In genomic region chr6:85856235-85856634, GRCh38 we compare ENCODE assay signal across 27 cellular contexts.
DNase-seq lines count a peak whose midpoint lies in the region; ATAC-seq, FAIRE-seq and TF ChIP-seq lines count a peak whose summit lies in the region.
"Had no signal": no experiment of that assay in that cellular context is flagged by ENCODE, and none has a peak within 500 bp of the region (broad histone marks: within the 10 kb centered on the region; RNA-seq: fewer than 3 reads in every experiment).

No MANE protein-coding gene starts in this region.

- H3K4me1 ChIP-seq in heart left ventricle, result no peaks in the 10 kb centered on the region
- peaks cover 9% of the 10 kb centered on the region for H3K4me1 ChIP-seq in left ventricle myocardium inferior
- no peaks in the 10 kb centered on the region for H3K4me1 ChIP-seq in Karpas-422 (ENCODE audit: low read length)
- H3K4me1 ChIP-seq in endothelial cell of umbilical vein (ENCODE audit: control insufficient read depth, extremely low read depth, insufficient read depth, low read length), result no peaks in the 10 kb centered on the region
- no peaks in the 10 kb centered on the region for H3K4me1 ChIP-seq in BE2C
- H3K4me1 ChIP-seq: A549, BLaER1 had no signal

- H3K27ac ChIP-seq in heart left ventricle, result peak overlapping the region in 2 of 12 donors; percentile 10 to 23
- peak overlapping the region; percentile 12 for H3K27ac ChIP-seq in left ventricle myocardium inferior (replicated peaks)
- no peak overlapping the region for H3K27ac ChIP-seq in Karpas-422 (ENCODE audit: low read length)
- no peak overlapping the region for H3K27ac ChIP-seq in endothelial cell of umbilical vein (ENCODE audit: insufficient read depth, low read depth, low read length)
- H3K27ac ChIP-seq: 22Rv1, A549, BLaER1 had no signal

- no peak for DNase-seq in Right ventricle myocardium superior
- DNase-seq in heart left ventricle, result no peak
- DNase-seq in left ventricle myocardium inferior, result no peak
- DNase-seq in Right ventricle myocardium inferior (ENCODE audit: missing footprints), result no peak
- peak; percentile 37 for DNase-seq in Karpas-422
- no peak for DNase-seq in endothelial cell of umbilical vein (ENCODE audit: low read depth, low spot score)
- no peak for DNase-seq in NCI-H748 (lab: John Stamatoyannopoulos, UW; ENCODE audit: unreplicated experiment)
- DNase-seq in BE2C, result no peak
- DNase-seq: AML-193; C1 segment of cervical spinal cord; CD4-positive, alpha-beta memory T cell; CD4-positive, CD25-positive, alpha-beta regulatory T cell; CD8-positive, alpha-beta memory T cell; COR-L47; DMS 273 treated with DMSO at 0.1 percent for 48 hours; DMS153; DMS53; DMS79; DND-41; EL; GDM1 had no signal

- TF ChIP-seq POLR2A in heart left ventricle (IDR thresholded peaks at IDR 0.05) (no peak), endothelial cell of umbilical vein (IDR thresholded peaks at IDR 0.05; ENCODE audit: low read depth, low read length) (no peak)

- no peak overlapping the region for H3K9ac ChIP-seq in Karpas-422 (ENCODE audit: low read length)
- H3K9ac ChIP-seq in endothelial cell of umbilical vein (replicated peaks; ENCODE audit: extremely low read depth, insufficient read depth, low read length), result no peak overlapping the region
- H3K9ac ChIP-seq: BLaER1 had no signal

- H3K4me2 ChIP-seq in Karpas-422 (ENCODE audit: low read depth, low read length, poor library complexity, severe bottlenecking) (no peak overlapping the region), endothelial cell of umbilical vein (ENCODE audit: insufficient read depth, low read length) (no peak overlapping the region)
- H3K4me2 ChIP-seq: A549, BLaER1 had no signal

- CTCF ChIA-PET in endothelial cell of umbilical vein (lab: Charles Lee), result no interaction called here

- POLR2A ChIA-PET in endothelial cell of umbilical vein (lab: Charles Lee), result no interaction called here

- peak; percentile 33 for FAIRE-seq in endothelial cell of umbilical vein (lab: Jason Lieb, UNC)
- FAIRE-seq: A549, GM12878, GM12892, GM18507 had no signal

- H2AFZ ChIP-seq in Karpas-422 (ENCODE audit: low read length), result no peak overlapping the region
- H2AFZ ChIP-seq in endothelial cell of umbilical vein (ENCODE audit: low read depth, low read length), result no peak overlapping the region

- BruUV-seq in endothelial cell of umbilical vein (replicated peaks; lab: Mats Ljungman, UMichigan), result no TSS peak

- H3K27me3 ChIP-seq in heart left ventricle (no peaks in the 10 kb centered on the region), left ventricle myocardium inferior (ENCODE audit: low read depth) (no peaks in the 10 kb centered on the region), Karpas-422 (ENCODE audit: low read length) (no peaks in the 10 kb centered on the region), endothelial cell of umbilical vein (ENCODE audit: control insufficient read depth in 2 of 2, insufficient read depth in 2 of 2, low read length in 2 of 2) (no peaks in the 10 kb centered on the region), BE2C (no peaks in the 10 kb centered on the region)
- H3K27me3 ChIP-seq: BLaER1 had no signal

- ATAC-seq in Right ventricle myocardium superior (ENCODE audit: poor library complexity), result peak; percentile 52
- no peak for ATAC-seq in heart left ventricle
- ATAC-seq in Right ventricle myocardium inferior, result no peak
- ATAC-seq: A549, GM12878 had no signal

- no peaks in the 10 kb centered on the region for H3K36me3 ChIP-seq in heart left ventricle
- no peaks in the 10 kb centered on the region for H3K36me3 ChIP-seq in left ventricle myocardium inferior
- no peaks in the 10 kb centered on the region for H3K36me3 ChIP-seq in Karpas-422 (ENCODE audit: insufficient read depth, low read length)
- no peaks in the 10 kb centered on the region for H3K36me3 ChIP-seq in endothelial cell of umbilical vein (ENCODE audit: control insufficient read depth in 2 of 2, extremely low read depth in 1 of 2, insufficient read depth in 2 of 2, low read length in 2 of 2)
- no peaks in the 10 kb centered on the region for H3K36me3 ChIP-seq in BE2C
- H3K36me3 ChIP-seq: BLaER1 had no signal

- 25 to 33% (median 33%) methylated on average over 2 of the region's 2 CpGs for WGBS in heart left ventricle, 4 donors

- intact Hi-C loops in Right ventricle myocardium superior (cut with DNase I) (no loop called here), heart left ventricle (cut with DNase I) (no loop called here), left ventricle myocardium inferior (cut with micrococcal nuclease) (no loop called here), Right ventricle myocardium inferior (cut with DNase I) (no loop called here), endothelial cell of umbilical vein (cut with micrococcal nuclease) (no loop called here)

- no peaks in the 10 kb centered on the region for H3K9me2 ChIP-seq in Karpas-422 (replicated peaks; ENCODE audit: insufficient read depth, low read length)

- peaks cover 0 to 2% (median 0%) of the 10 kb centered on the region in 12 donors for H3K9me3 ChIP-seq in heart left ventricle
- H3K9me3 ChIP-seq in left ventricle myocardium inferior (replicated peaks), result no peaks in the 10 kb centered on the region
- no peaks in the 10 kb centered on the region for H3K9me3 ChIP-seq in Karpas-422 (ENCODE audit: low read length)
- no peaks in the 10 kb centered on the region for H3K9me3 ChIP-seq in endothelial cell of umbilical vein (replicated peaks; ENCODE audit: control insufficient read depth, insufficient read depth, low read length)
- no peaks in the 10 kb centered on the region for H3K9me3 ChIP-seq in BE2C
- H3K9me3 ChIP-seq: A549, BLaER1 had no signal

- H4K20me1 ChIP-seq in Karpas-422 (ENCODE audit: insufficient read depth, low read depth, low read length), result no peaks in the 10 kb centered on the region
- H4K20me1 ChIP-seq in endothelial cell of umbilical vein (replicated peaks; ENCODE audit: control insufficient read depth, extremely low read depth, insufficient read depth, low read length), result no peaks in the 10 kb centered on the region
- H4K20me1 ChIP-seq: BLaER1 had no signal

- TF ChIP-seq CTCF in heart left ventricle (IDR thresholded peaks at IDR 0.05) (no peak), left ventricle myocardium inferior (IDR thresholded peaks at IDR 0.05; ENCODE audit: borderline replicate concordance) (no peak), endothelial cell of umbilical vein (IDR thresholded peaks at IDR 0.05; ENCODE audit: extremely low read depth in 1 of 2, insufficient read depth in 1 of 2, low read depth in 1 of 2, low read length in 2 of 2) (no peak), BE2C (IDR thresholded peaks at IDR 0.05; ENCODE audit: low read depth, low read length) (no peak)

- dilution Hi-C loops in endothelial cell of umbilical vein (cut with MboI; ENCODE audit: extremely low pct_ligation_motif_present, low sequenced_read_pairs), result no loop called here

- H3K4me3 ChIP-seq in heart left ventricle, result no peak overlapping the region
- no peak overlapping the region for H3K4me3 ChIP-seq in left ventricle myocardium inferior
- H3K4me3 ChIP-seq in Karpas-422 (ENCODE audit: low read length), result no peak overlapping the region
- H3K4me3 ChIP-seq in endothelial cell of umbilical vein (replicated peaks in 1 of 3; ENCODE audit: insufficient read depth in 1 of 3, low read depth in 1 of 3, low read length in 3 of 3), result no peak overlapping the region
- H3K4me3 ChIP-seq in BE2C (ENCODE audit: low read depth, low read length), result no peak overlapping the region
- H3K4me3 ChIP-seq: A549, BLaER1, GM12878 had no signal

- H3K9me1 ChIP-seq in endothelial cell of umbilical vein (replicated peaks; ENCODE audit: control insufficient read depth, extremely low read depth, insufficient read depth, low read length), result no peaks in the 10 kb centered on the region

- H3K79me2 ChIP-seq in Karpas-422 (ENCODE audit: low read length), result no peaks in the 10 kb centered on the region
- no peaks in the 10 kb centered on the region for H3K79me2 ChIP-seq in endothelial cell of umbilical vein (ENCODE audit: control insufficient read depth, insufficient read depth, low read length)

TF ChIP-seq in endothelial cell of umbilical vein, 7 proteins besides CTCF, POLR2A, EP300 and RAD21:
- TF ChIP-seq, protein P1, sequence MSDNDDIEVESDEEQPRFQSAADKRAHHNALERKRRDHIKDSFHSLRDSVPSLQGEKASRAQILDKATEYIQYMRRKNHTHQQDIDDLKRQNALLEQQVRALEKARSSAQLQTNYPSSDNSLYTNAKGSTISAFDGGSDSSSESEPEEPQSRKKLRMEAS (IDR thresholded peaks at IDR 0.05; ENCODE audit: insufficient read depth, insufficient read length), result no peak
- no peak for TF ChIP-seq EZH2 (IDR thresholded peaks at IDR 0.05; ENCODE audit: borderline replicate concordance, low read depth, low read length, severe bottlenecking)
- TF ChIP-seq FOS (IDR thresholded peaks at IDR 0.05; ENCODE audit: borderline replicate concordance, insufficient read depth, low read length), result no peak
- no peak for TF ChIP-seq MYC (IDR thresholded peaks at IDR 0.05; ENCODE audit: low read depth, low read length)
- no peak for TF ChIP-seq GATA2 (IDR thresholded peaks at IDR 0.05; ENCODE audit: insufficient read depth, insufficient read length, low read depth, low read length)
- TF ChIP-seq JUN (IDR thresholded peaks at IDR 0.05; ENCODE audit: borderline replicate concordance, insufficient read depth, insufficient read length, low read depth), result no peak
- TF ChIP-seq POLR2AphosphoS5 (IDR thresholded peaks at IDR 0.05; ENCODE audit: insufficient read depth, low read depth, low read length), result no peak
